1 cellular context compared by ENCODE assay signal in the genomic region with DNA sequence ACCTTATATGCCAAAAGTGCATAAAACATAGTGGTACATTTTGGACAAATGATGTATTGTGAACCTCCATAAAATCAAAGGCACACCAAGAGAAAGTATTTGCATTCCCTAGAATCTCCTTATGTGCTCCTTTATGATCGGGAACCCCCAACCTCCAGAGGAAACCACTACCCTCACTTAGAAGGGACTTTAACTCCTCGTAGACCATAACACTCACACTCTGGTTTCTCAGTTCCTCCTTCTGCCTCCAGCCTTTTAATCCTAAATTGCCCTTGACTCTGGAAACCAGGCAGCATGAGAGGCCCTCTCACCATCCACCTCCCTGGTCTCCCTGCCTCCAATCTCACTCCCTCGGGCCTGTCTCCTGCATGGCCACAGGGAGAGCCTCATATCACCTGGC.
A peak's percentile ranks its signal among the peaks of the same experiment; 100 is the strongest.
TF ChIP-seq lines count a peak whose summit lies in the region.

No MANE protein-coding gene starts in this region.

TF ChIP-seq in GM12878, 131 proteins besides CTCF, POLR2A, EP300 and RAD21 (continued from another document):
- TF ChIP-seq, protein P1, sequence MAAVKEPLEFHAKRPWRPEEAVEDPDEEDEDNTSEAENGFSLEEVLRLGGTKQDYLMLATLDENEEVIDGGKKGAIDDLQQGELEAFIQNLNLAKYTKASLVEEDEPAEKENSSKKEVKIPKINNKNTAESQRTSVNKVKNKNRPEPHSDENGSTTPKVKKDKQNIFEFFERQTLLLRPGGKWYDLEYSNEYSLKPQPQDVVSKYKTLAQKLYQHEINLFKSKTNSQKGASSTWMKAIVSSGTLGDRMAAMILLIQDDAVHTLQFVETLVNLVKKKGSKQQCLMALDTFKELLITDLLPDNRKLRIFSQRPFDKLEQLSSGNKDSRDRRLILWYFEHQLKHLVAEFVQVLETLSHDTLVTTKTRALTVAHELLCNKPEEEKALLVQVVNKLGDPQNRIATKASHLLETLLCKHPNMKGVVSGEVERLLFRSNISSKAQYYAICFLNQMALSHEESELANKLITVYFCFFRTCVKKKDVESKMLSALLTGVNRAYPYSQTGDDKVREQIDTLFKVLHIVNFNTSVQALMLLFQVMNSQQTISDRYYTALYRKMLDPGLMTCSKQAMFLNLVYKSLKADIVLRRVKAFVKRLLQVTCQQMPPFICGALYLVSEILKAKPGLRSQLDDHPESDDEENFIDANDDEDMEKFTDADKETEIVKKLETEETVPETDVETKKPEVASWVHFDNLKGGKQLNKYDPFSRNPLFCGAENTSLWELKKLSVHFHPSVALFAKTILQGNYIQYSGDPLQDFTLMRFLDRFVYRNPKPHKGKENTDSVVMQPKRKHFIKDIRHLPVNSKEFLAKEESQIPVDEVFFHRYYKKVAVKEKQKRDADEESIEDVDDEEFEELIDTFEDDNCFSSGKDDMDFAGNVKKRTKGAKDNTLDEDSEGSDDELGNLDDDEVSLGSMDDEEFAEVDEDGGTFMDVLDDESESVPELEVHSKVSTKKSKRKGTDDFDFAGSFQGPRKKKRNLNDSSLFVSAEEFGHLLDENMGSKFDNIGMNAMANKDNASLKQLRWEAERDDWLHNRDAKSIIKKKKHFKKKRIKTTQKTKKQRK (IDR thresholded peaks at IDR 0.05; ENCODE audit: low read depth, low read length): no peak
- TF ChIP-seq, protein P2, sequence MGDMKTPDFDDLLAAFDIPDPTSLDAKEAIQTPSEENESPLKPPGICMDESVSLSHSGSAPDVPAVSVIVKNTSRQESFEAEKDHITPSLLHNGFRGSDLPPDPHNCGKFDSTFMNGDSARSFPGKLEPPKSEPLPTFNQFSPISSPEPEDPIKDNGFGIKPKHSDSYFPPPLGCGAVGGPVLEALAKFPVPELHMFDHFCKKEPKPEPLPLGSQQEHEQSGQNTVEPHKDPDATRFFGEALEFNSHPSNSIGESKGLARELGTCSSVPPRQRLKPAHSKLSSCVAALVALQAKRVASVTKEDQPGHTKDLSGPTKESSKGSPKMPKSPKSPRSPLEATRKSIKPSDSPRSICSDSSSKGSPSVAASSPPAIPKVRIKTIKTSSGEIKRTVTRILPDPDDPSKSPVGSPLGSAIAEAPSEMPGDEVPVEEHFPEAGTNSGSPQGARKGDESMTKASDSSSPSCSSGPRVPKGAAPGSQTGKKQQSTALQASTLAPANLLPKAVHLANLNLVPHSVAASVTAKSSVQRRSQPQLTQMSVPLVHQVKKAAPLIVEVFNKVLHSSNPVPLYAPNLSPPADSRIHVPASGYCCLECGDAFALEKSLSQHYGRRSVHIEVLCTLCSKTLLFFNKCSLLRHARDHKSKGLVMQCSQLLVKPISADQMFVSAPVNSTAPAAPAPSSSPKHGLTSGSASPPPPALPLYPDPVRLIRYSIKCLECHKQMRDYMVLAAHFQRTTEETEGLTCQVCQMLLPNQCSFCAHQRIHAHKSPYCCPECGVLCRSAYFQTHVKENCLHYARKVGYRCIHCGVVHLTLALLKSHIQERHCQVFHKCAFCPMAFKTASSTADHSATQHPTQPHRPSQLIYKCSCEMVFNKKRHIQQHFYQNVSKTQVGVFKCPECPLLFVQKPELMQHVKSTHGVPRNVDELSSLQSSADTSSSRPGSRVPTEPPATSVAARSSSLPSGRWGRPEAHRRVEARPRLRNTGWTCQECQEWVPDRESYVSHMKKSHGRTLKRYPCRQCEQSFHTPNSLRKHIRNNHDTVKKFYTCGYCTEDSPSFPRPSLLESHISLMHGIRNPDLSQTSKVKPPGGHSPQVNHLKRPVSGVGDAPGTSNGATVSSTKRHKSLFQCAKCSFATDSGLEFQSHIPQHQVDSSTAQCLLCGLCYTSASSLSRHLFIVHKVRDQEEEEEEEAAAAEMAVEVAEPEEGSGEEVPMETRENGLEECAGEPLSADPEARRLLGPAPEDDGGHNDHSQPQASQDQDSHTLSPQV (IDR thresholded peaks at IDR 0.05): no peak
- peak; percentile 41; the same call in 1 of the 2 replicates for TF ChIP-seq ATF7 (IDR thresholded peaks at IDR 0.05; ENCODE audit: low read depth)
- peak; percentile 94 for TF ChIP-seq DPF2 (IDR thresholded peaks at IDR 0.05)
- TF ChIP-seq JUNB (IDR thresholded peaks at IDR 0.05): no peak
- no peak for TF ChIP-seq HCFC1 (IDR thresholded peaks at IDR 0.05; ENCODE audit: low read length)
- TF ChIP-seq RFX5 (IDR thresholded peaks at IDR 0.05; ENCODE audit: low read depth, low read length): no peak
- TF ChIP-seq SUZ12 (IDR thresholded peaks at IDR 0.05; ENCODE audit: unreplicated experiment): no peak
- TF ChIP-seq EGR1 (IDR thresholded peaks at IDR 0.05; ENCODE audit: borderline replicate concordance in 1 of 2, low read depth in 2 of 2, low read length in 2 of 2): no peak
- no peak for TF ChIP-seq ZNF274 (IDR thresholded peaks at IDR 0.05; ENCODE audit: insufficient read depth, insufficient read length)
- no peak for TF ChIP-seq CEBPB (IDR thresholded peaks at IDR 0.05; ENCODE audit: borderline replicate concordance in 1 of 2, low read depth in 2 of 2, low read length in 2 of 2)
- no peak for TF ChIP-seq HDAC2 (IDR thresholded peaks at IDR 0.05)
- peak in 1 of 2 experiments; percentile 27; a peak in 1 of 4 replicates for TF ChIP-seq BHLHE40 (IDR thresholded peaks at IDR 0.05; ENCODE audit: borderline replicate concordance in 1 of 2, low read depth in 2 of 2, low read length in 1 of 2)
- TF ChIP-seq CREM (IDR thresholded peaks at IDR 0.05; ENCODE audit: low read depth): no peak
- TF ChIP-seq, protein P3, sequence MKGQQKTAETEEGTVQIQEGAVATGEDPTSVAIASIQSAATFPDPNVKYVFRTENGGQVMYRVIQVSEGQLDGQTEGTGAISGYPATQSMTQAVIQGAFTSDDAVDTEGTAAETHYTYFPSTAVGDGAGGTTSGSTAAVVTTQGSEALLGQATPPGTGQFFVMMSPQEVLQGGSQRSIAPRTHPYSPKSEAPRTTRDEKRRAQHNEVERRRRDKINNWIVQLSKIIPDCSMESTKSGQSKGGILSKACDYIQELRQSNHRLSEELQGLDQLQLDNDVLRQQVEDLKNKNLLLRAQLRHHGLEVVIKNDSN (IDR thresholded peaks at IDR 0.05; ENCODE audit: borderline replicate concordance, extremely low read length, insufficient read depth, low read depth, low read length): no peak
- peak; percentile 81 for TF ChIP-seq IRF4 (IDR thresholded peaks at IDR 0.05; ENCODE audit: low read depth, low read length)
- TF ChIP-seq KDM1A (IDR thresholded peaks at IDR 0.05; ENCODE audit: borderline replicate concordance): no peak
- 0 out of 2 replicates have a peak, but pooled peaks have one; percentile 34 for TF ChIP-seq FOXM1 (IDR thresholded peaks at IDR 0.05; ENCODE audit: low read depth, low read length)
- peak; percentile 98 for TF ChIP-seq IKZF1 (conservative IDR thresholded peaks at IDR 0.05)
- no peak for TF ChIP-seq RB1 (IDR thresholded peaks at IDR 0.05; ENCODE audit: borderline replicate concordance)
- TF ChIP-seq, protein P4, sequence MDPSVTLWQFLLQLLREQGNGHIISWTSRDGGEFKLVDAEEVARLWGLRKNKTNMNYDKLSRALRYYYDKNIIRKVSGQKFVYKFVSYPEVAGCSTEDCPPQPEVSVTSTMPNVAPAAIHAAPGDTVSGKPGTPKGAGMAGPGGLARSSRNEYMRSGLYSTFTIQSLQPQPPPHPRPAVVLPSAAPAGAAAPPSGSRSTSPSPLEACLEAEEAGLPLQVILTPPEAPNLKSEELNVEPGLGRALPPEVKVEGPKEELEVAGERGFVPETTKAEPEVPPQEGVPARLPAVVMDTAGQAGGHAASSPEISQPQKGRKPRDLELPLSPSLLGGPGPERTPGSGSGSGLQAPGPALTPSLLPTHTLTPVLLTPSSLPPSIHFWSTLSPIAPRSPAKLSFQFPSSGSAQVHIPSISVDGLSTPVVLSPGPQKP (IDR thresholded peaks at IDR 0.05; ENCODE audit: low read depth, low read length): no peak
- no peak for TF ChIP-seq NFXL1 (IDR thresholded peaks at IDR 0.05; ENCODE audit: borderline replicate concordance)
- peak; percentile 18 for TF ChIP-seq MEF2B (IDR thresholded peaks at IDR 0.05; ENCODE audit: partially characterized antibody, poor library complexity, severe bottlenecking)
